Comparison of ENCODE assay signal across 8 cellular contexts in genomic region chr19:55486971-55487883, GRCh38. TPM values are rescaled to one million over a fixed set of nuclear protein-coding genes. Genes with fewer than 3 reads are reported as not detected.
DNase-seq lines count a peak whose midpoint lies in the region; ATAC-seq lines count a peak whose summit lies in the region.

No MANE protein-coding gene starts in this region.

- H3K4me1 Mint-ChIP-seq in CD4-positive, CD25-positive, alpha-beta regulatory T cell = peaks cover 0 to 8% (median 3%) of the 10 kb centered on the region in 4 donors
- H3K4me1 Mint-ChIP-seq in activated naive CD4-positive, alpha-beta T cell treated with anti-CD3 and anti-CD28 coated beads, Interleukin-2, amount 10 ng/mL, durations not matched to agents 7 days and 5 days = peaks cover 9% of the 10 kb centered on the region

- peak overlapping the region; percentile 39 to 74 (median 51) for H3K4me3 Mint-ChIP-seq in CD4-positive, CD25-positive, alpha-beta regulatory T cell
- H3K4me3 Mint-ChIP-seq in activated naive CD4-positive, alpha-beta T cell treated with anti-CD3 and anti-CD28 coated beads, Interleukin-2, amount 10 ng/mL, durations not matched to agents 7 days and 5 days = peak overlapping the region; percentile 12

- no peaks in the 10 kb centered on the region for H3K36me3 ChIP-seq in CD4-positive, CD25-positive, alpha-beta regulatory T cell (ENCODE audit: control insufficient read depth, insufficient read depth, low read length)

- no peaks in the 10 kb centered on the region for H3K36me3 Mint-ChIP-seq in CD4-positive, CD25-positive, alpha-beta regulatory T cell
- H3K36me3 Mint-ChIP-seq in activated naive CD4-positive, alpha-beta T cell treated with anti-CD3 and anti-CD28 coated beads, Interleukin-2, amount 10 ng/mL, durations not matched to agents 7 days and 5 days = no peaks in the 10 kb centered on the region

- CTCF ChIA-PET in activated naive CD4-positive, alpha-beta T cell treated with anti-CD3 and anti-CD28 coated beads, Interleukin-2, amount 10 ng/mL, durations not matched to agents 7 days and 5 days (lab: Charles Lee) = interaction anchor here (1.4 to 4.1 kb wide), 2 partner anchors 17 to 20 kb away, joined by 5 to 23 read pairs; no protein-coding TSS in a partner anchor

- H3K9me3 Mint-ChIP-seq in CD4-positive, CD25-positive, alpha-beta regulatory T cell = no peaks in the 10 kb centered on the region
- H3K9me3 Mint-ChIP-seq in activated naive CD4-positive, alpha-beta T cell treated with anti-CD3 and anti-CD28 coated beads, Interleukin-2, amount 10 ng/mL, durations not matched to agents 7 days and 5 days = no peaks in the 10 kb centered on the region

- no peak overlapping the region for H3K4me3 ChIP-seq in CD4-positive, CD25-positive, alpha-beta regulatory T cell (ENCODE audit: low read depth, low read length)

- peak overlapping the region in 2 of 3 donors; percentile 31 to 87 for H3K27ac Mint-ChIP-seq in CD4-positive, CD25-positive, alpha-beta regulatory T cell
- H3K27ac Mint-ChIP-seq in activated naive CD4-positive, alpha-beta T cell treated with anti-CD3 and anti-CD28 coated beads, Interleukin-2, amount 10 ng/mL, durations not matched to agents 7 days and 5 days = peak overlapping the region; percentile 71

- H3K4me1 ChIP-seq in CD4-positive, CD25-positive, alpha-beta regulatory T cell (ENCODE audit: control insufficient read depth, insufficient read depth, low read length, poor library complexity, severe bottlenecking) = peaks cover 21% of the 10 kb centered on the region

- DNase-seq in CD4-positive, CD25-positive, alpha-beta regulatory T cell = peak in 1 of 3 donors; percentile 18
- DNase-seq in MV-4-11 (lab: John Stamatoyannopoulos, UW) (peak; percentile 61), glomerular visceral epithelial cell (ENCODE audit: extremely low spot score) (peak; percentile 97), retina (peak; percentile 74), NOMO-1 treated with dmso at 0.1 percent for 144 hours (lab: John Stamatoyannopoulos, UW; ENCODE audit: unreplicated experiment) (no peak)
- no peak for DNase-seq in activated naive CD4-positive, alpha-beta T cell treated with anti-CD3 and anti-CD28 coated beads, Interleukin-2, amount 10 ng/mL, durations not matched to agents 7 days and 5 days

- peak in 1 of 2 donors; percentile 14 for ATAC-seq in CD4-positive, CD25-positive, alpha-beta regulatory T cell (ENCODE audit: low read depth in 2 of 2)
- ATAC-seq in GM18873 (IDR thresholded peaks at IDR 0.05; ENCODE audit: low FRiP score, unreplicated experiment) (no peak), HG02642 (IDR thresholded peaks at IDR 0.05; ENCODE audit: poor library complexity, unreplicated experiment) (no peak)

- H3K9me3 ChIP-seq in CD4-positive, CD25-positive, alpha-beta regulatory T cell (ENCODE audit: control insufficient read depth in 2 of 2, low read length in 2 of 2) = no peaks in the 10 kb centered on the region

- no peak overlapping the region for H3K27ac ChIP-seq in CD4-positive, CD25-positive, alpha-beta regulatory T cell (ENCODE audit: insufficient read depth, low read length, poor library complexity, severe bottlenecking)

- H3K27me3 Mint-ChIP-seq in CD4-positive, CD25-positive, alpha-beta regulatory T cell = no peaks in the 10 kb centered on the region
- peaks cover 50% of the 10 kb centered on the region for H3K27me3 Mint-ChIP-seq in activated naive CD4-positive, alpha-beta T cell treated with anti-CD3 and anti-CD28 coated beads, Interleukin-2, amount 10 ng/mL, durations not matched to agents 7 days and 5 days

- H3K27me3 ChIP-seq in CD4-positive, CD25-positive, alpha-beta regulatory T cell (ENCODE audit: control insufficient read depth, insufficient read depth, low read length) = no peaks in the 10 kb centered on the region

RNA-seq across cellular contexts. Expression of gene SSC5D, which starts 1.0 kb away (rescaled TPM):
- total RNA-seq in CD4-positive, CD25-positive, alpha-beta regulatory T cell = 0.27 TPM
- polyA plus RNA-seq in CD4-positive, CD25-positive, alpha-beta regulatory T cell = not detected

RNA-seq across cellular contexts. Expression of gene NAT14, which starts 2.2 kb away (rescaled TPM):
- 9.2 TPM for total RNA-seq in CD4-positive, CD25-positive, alpha-beta regulatory T cell
- polyA plus RNA-seq in CD4-positive, CD25-positive, alpha-beta regulatory T cell = 1 to 10 TPM; 3.3 to 5.1 (median 4.1) TPM

RNA-seq across cellular contexts. Expression of gene ZNF628, which starts 10.8 kb away (rescaled TPM):
- total RNA-seq in CD4-positive, CD25-positive, alpha-beta regulatory T cell = 23.9 TPM
- under 1 TPM; 0.05 to 0.22 (median 0.09) TPM for polyA plus RNA-seq in CD4-positive, CD25-positive, alpha-beta regulatory T cell

RNA-seq across cellular contexts. Expression of gene C19orf85, which starts 22.7 kb away (rescaled TPM):
- not detected for total RNA-seq in CD4-positive, CD25-positive, alpha-beta regulatory T cell
- not detected for polyA plus RNA-seq in CD4-positive, CD25-positive, alpha-beta regulatory T cell

RNA-seq across cellular contexts. Expression of gene ISOC2, which starts 25.8 kb away (rescaled TPM):
- total RNA-seq in CD4-positive, CD25-positive, alpha-beta regulatory T cell = 6.3 TPM
- polyA plus RNA-seq in CD4-positive, CD25-positive, alpha-beta regulatory T cell = 10 to 100 TPM; 24.7 to 34.1 (median 28.1) TPM

Comparison
In these comparisons a context has a peak if more than half of its experiments do, and no peak if none do; other contexts are left out.
1. DNase-seq: peak in MV-4-11 (single experiment), glomerular visceral epithelial cell (single experiment) and retina (single experiment); none in activated naive CD4-positive, alpha-beta T cell treated with anti-CD3 and anti-CD28 coated beads, Interleukin-2, amount 10 ng/mL, durations not matched to agents 7 days and 5 days (single experiment) and NOMO-1 treated with dmso at 0.1 percent for 144 hours (single experiment).